In genomic region chr7:55172881-55173609, GRCh38 we compare ENCODE assay signal across 16 cellular contexts.
DNase-seq lines count a peak whose midpoint lies in the region; ATAC-seq and TF ChIP-seq lines count a peak whose summit lies in the region.
"Had no signal": no experiment of that assay in that cellular context is flagged by ENCODE, and none has a peak within 500 bp of the region (broad histone marks: within the 10 kb centered on the region; RNA-seq: fewer than 3 reads in every experiment).

No MANE protein-coding gene starts in this region.

- intact Hi-C loops in upper lobe of right lung (cut with DNase I): no loop called here
- intact Hi-C loops in adrenal gland (cut with DNase I): no loop called here

- H3K4me1 Mint-ChIP-seq in osteocyte (ENCODE audit: unreplicated experiment): peaks cover 17% of the 10 kb centered on the region
- H3K4me1 Mint-ChIP-seq: CD14-positive monocyte; CD8-positive, alpha-beta memory T cell had no signal

- H3K27ac Mint-ChIP-seq in osteocyte (ENCODE audit: unreplicated experiment): no peak overlapping the region
- H3K27ac Mint-ChIP-seq: CD14-positive monocyte; CD8-positive, alpha-beta memory T cell had no signal

- no peaks in the 10 kb centered on the region for H3K27me3 Mint-ChIP-seq in osteocyte (ENCODE audit: unreplicated experiment)

- H3K9me3 ChIP-seq in upper lobe of right lung: no peaks in the 10 kb centered on the region
- no peaks in the 10 kb centered on the region for H3K9me3 ChIP-seq in adrenal gland (replicated peaks in 1 of 3)
- H3K9me3 ChIP-seq: Caco-2, HAP-1 had no signal

- WGBS in adrenal gland, 4 donors: 94 to 96% (median 95%) methylated on average over 20 to 25 of the region's 25 CpGs

- H3K36me3 Mint-ChIP-seq in osteocyte (ENCODE audit: unreplicated experiment): peaks cover 51% of the 10 kb centered on the region
- H3K36me3 Mint-ChIP-seq: CD14-positive monocyte; CD8-positive, alpha-beta memory T cell had no signal

- H3K4me3 Mint-ChIP-seq in osteocyte (ENCODE audit: unreplicated experiment): no peak overlapping the region
- H3K4me3 Mint-ChIP-seq: CD14-positive monocyte; CD8-positive, alpha-beta memory T cell had no signal

- H3K36me3 ChIP-seq in upper lobe of right lung (peaks cover 73% of the 10 kb centered on the region), adrenal gland (replicated peaks in 1 of 2) (peaks cover 0 to 49% of the 10 kb centered on the region in 2 donors)
- H3K36me3 ChIP-seq: HAP-1 had no signal

- H3K4me3 ChIP-seq in upper lobe of right lung: no peak overlapping the region
- H3K4me3 ChIP-seq in adrenal gland: no peak overlapping the region
- H3K4me3 ChIP-seq: HAP-1 had no signal

- H3K27ac ChIP-seq in epithelial cell of prostate: peak overlapping the region; percentile 31
- H3K27ac ChIP-seq in upper lobe of right lung: no peak overlapping the region
- no peak overlapping the region for H3K27ac ChIP-seq in adrenal gland
- H3K27ac ChIP-seq: 22Rv1, HL-60 had no signal

- no peak for ATAC-seq in upper lobe of right lung

- DNase-seq in activated CD8-positive, alpha-beta memory T cell treated with anti-CD3 and anti-CD28 coated beads for 24 hours: peak; percentile 19
- DNase-seq in activated CD8-positive, alpha-beta memory T cell treated with anti-CD3 and anti-CD28 coated beads, Interleukin-2, amount 50 U/mL, for 48 hours: no peak
- DNase-seq in epithelial cell of prostate (ENCODE audit: low read depth, low spot score) (no peak), osteocyte (ENCODE audit: extremely low spot score, unreplicated experiment) (peak; percentile 71), upper lobe of right lung (peak; percentile 54), erythroblast (lab: John Stamatoyannopoulos, UW) (no peak), NOMO-1 (lab: John Stamatoyannopoulos, UW; ENCODE audit: unreplicated experiment in 2 of 2) (no peak), adrenal gland (no peak)
- DNase-seq: CD8-positive, alpha-beta memory T cell; DND-41; GDM1 had no signal

- TF ChIP-seq CTCF in osteocyte (IDR thresholded peaks at IDR 0.05): no peak
- TF ChIP-seq CTCF in upper lobe of right lung (IDR thresholded peaks at IDR 0.05): no peak
- no peak for TF ChIP-seq CTCF in adrenal gland (IDR thresholded peaks at IDR 0.05)

- H3K4me1 ChIP-seq in upper lobe of right lung (no peaks in the 10 kb centered on the region), adrenal gland (replicated peaks in 1 of 2) (peaks cover 0 to 5% of the 10 kb centered on the region in 2 donors)
- H3K4me1 ChIP-seq: HAP-1 had no signal

- H3K9me3 Mint-ChIP-seq in osteocyte (ENCODE audit: unreplicated experiment): no peaks in the 10 kb centered on the region

- no peak for TF ChIP-seq POLR2A in erythroblast (IDR thresholded peaks at IDR 0.05; ENCODE audit: low read length)
- no peak for TF ChIP-seq POLR2A in adrenal gland (IDR thresholded peaks at IDR 0.05)

- no peaks in the 10 kb centered on the region for H3K27me3 ChIP-seq in upper lobe of right lung
- no peaks in the 10 kb centered on the region for H3K27me3 ChIP-seq in adrenal gland

Comparison
In these comparisons a context has a peak if more than half of its experiments do, and no peak if none do; other contexts are left out.
1. DNase-seq: peak in activated CD8-positive, alpha-beta memory T cell treated with anti-CD3 and anti-CD28 coated beads for 24 hours (single experiment), osteocyte (single experiment) and upper lobe of right lung (single experiment); none in activated CD8-positive, alpha-beta memory T cell treated with anti-CD3 and anti-CD28 coated beads, Interleukin-2, amount 50 U/mL, for 48 hours (single experiment), epithelial cell of prostate (single experiment), erythroblast (0 of 2), NOMO-1 (0 of 2) and adrenal gland (0 of 7).